25 cellular contexts compared by ENCODE assay signal in genomic region chr11:77253690-77254089, GRCh38. TPM values are rescaled to one million over a fixed set of nuclear protein-coding genes. Genes with fewer than 3 reads are reported as not detected.
DNase-seq lines count a peak whose midpoint lies in the region; ATAC-seq, FAIRE-seq and TF ChIP-seq lines count a peak whose summit lies in the region.
"Had no signal": no experiment of that assay in that cellular context is flagged by ENCODE, and none has a peak within 500 bp of the region (broad histone marks: within the 10 kb centered on the region; RNA-seq: fewer than 3 reads in every experiment).

No MANE protein-coding gene starts in this region.

- no peak overlapping the region for H4K5ac ChIP-seq in H1 (ENCODE audit: insufficient read length, low read depth, low read length)

- H2BK120ac ChIP-seq in H1 (replicated peaks; ENCODE audit: low read depth, low read length) = no peak overlapping the region

- no peak overlapping the region for H4K91ac ChIP-seq in H1 (replicated peaks; ENCODE audit: insufficient read length, low read length)

- H4K20me1 ChIP-seq in H1 (replicated peaks in 1 of 2; ENCODE audit: control insufficient read depth in 1 of 2, insufficient read depth in 2 of 2, low read length in 2 of 2) (peaks cover 0 to 1% of the 10 kb centered on the region in 2 experiments), HepG2 (ENCODE audit: insufficient read depth, low read length) (no peaks in the 10 kb centered on the region)
- H4K20me1 ChIP-seq: BLaER1 treated with 17β-estradiol and CSF1 and Interleukin-3, amounts not matched to agents 10 nM and 100 nM had no signal

- no peaks in the 10 kb centered on the region for H3K79me1 ChIP-seq in H1 (ENCODE audit: low read depth, low read length)

- no peak for ATAC-seq in HepG2
- ATAC-seq: A549 had no signal

- POLR2A ChIA-PET in H1 (lab: Charles Lee; ENCODE audit: partially characterized antibody) = no interaction called here
- POLR2A ChIA-PET in HepG2 (lab: Yijun Ruan, JAX) = no interaction called here

- H3K4me1 ChIP-seq in H1 (replicated peaks in 1 of 4; ENCODE audit: control insufficient read depth in 3 of 4, insufficient read depth in 4 of 4, low read length in 3 of 4) (no peaks in the 10 kb centered on the region), HepG2 (ENCODE audit: insufficient read depth, low read length) (peaks cover 30% of the 10 kb centered on the region)
- H3K4me1 ChIP-seq: A549; BE2C; BLaER1 treated with 17β-estradiol and CSF1 and Interleukin-3, amounts not matched to agents 10 nM and 100 nM had no signal

- no peak overlapping the region for H3K4me2 ChIP-seq in H1 (ENCODE audit: insufficient read depth in 1 of 2, low read depth in 2 of 2, low read length in 2 of 2)
- peak overlapping the region; percentile 67 for H3K4me2 ChIP-seq in HepG2 (ENCODE audit: low read depth, low read length)
- H3K4me2 ChIP-seq: A549; BLaER1 treated with 17β-estradiol and CSF1 and Interleukin-3, amounts not matched to agents 10 nM and 100 nM had no signal

- no peak overlapping the region for H3K4ac ChIP-seq in H1 (replicated peaks; ENCODE audit: insufficient read length, low read depth, low read length)

- no peak overlapping the region for H3K14ac ChIP-seq in H1 (ENCODE audit: insufficient read length)

- no peak overlapping the region for H2BK12ac ChIP-seq in H1 (ENCODE audit: low read depth, low read length)

- no peak overlapping the region for H2BK5ac ChIP-seq in H1 (ENCODE audit: low read depth, low read length)

- peaks cover 23% of the 10 kb centered on the region for H3K9me3 Mint-ChIP-seq in mesothelial cell of epicardium

- H3K27me3 ChIP-seq in H1 (replicated peaks in 1 of 4; ENCODE audit: control insufficient read depth in 3 of 4, extremely low read depth in 1 of 4, insufficient read depth in 3 of 4, low read length in 3 of 4) (no peaks in the 10 kb centered on the region), HepG2 (ENCODE audit: control insufficient read depth in 1 of 2, insufficient read depth in 2 of 2, low read length in 2 of 2) (no peaks in the 10 kb centered on the region), WERI-Rb-1 (ENCODE audit: insufficient read depth, low read depth, severe bottlenecking) (no peaks in the 10 kb centered on the region)
- H3K27me3 ChIP-seq: BE2C; BLaER1 treated with 17β-estradiol and CSF1 and Interleukin-3, amounts not matched to agents 10 nM and 100 nM had no signal

- H2AFZ ChIP-seq in H1 (ENCODE audit: low read length) (peak overlapping the region; percentile 20; the same call in 1 of the 2 replicates), HepG2 (ENCODE audit: low read length) (no peak overlapping the region)

- no peaks in the 10 kb centered on the region for H3K36me3 ChIP-seq in H1 (ENCODE audit: control insufficient read depth in 2 of 4, insufficient read depth in 4 of 4, low read length in 3 of 4)
- no peaks in the 10 kb centered on the region for H3K36me3 ChIP-seq in HepG2 (replicated peaks in 1 of 2; ENCODE audit: control insufficient read depth in 1 of 2, insufficient read depth in 2 of 2, low read length in 2 of 2)
- H3K36me3 ChIP-seq in WERI-Rb-1 = no peaks in the 10 kb centered on the region
- H3K36me3 ChIP-seq: BE2C; BLaER1 treated with 17β-estradiol and CSF1 and Interleukin-3, amounts not matched to agents 10 nM and 100 nM had no signal

- H3K4me1 Mint-ChIP-seq in mesothelial cell of epicardium = no peaks in the 10 kb centered on the region
- H3K4me1 Mint-ChIP-seq: CD4-positive, alpha-beta memory T cell had no signal

- TF ChIP-seq POLR2A in H1 (IDR thresholded peaks at IDR 0.05; ENCODE audit: control extremely low read depth in 1 of 2, low read depth in 2 of 2, low read length in 2 of 2) (no peak), HepG2 (IDR thresholded peaks at IDR 0.05; ENCODE audit: insufficient read depth in 1 of 2, low read depth in 2 of 2, low read length in 2 of 2) (no peak)

- H2BK15ac ChIP-seq in H1 (ENCODE audit: low read length) = 0 out of 2 replicates have a peak overlapping the region, but pooled peaks have one; percentile 61

- DNase-seq in H1 (ENCODE audit: low read depth in 1 of 2, low spot score in 2 of 2) (no peak), HepG2 (ENCODE audit: low spot score) (no peak), urothelium cell line (ENCODE audit: low spot score) (no peak), WERI-Rb-1 (no peak), mesothelial cell of epicardium (ENCODE audit: low spot score in 2 of 2, unreplicated experiment in 2 of 2) (no peak), superior temporal gyrus (ENCODE audit: extremely low spot score) (no peak)
- DNase-seq: 8988T; ACHN; AML-193; BE2C; Calu3; CD4-positive, alpha-beta memory T cell; COR-L47; DMS79 treated with DMSO at 0.1 percent for 48 hours; GF-D8; GOT3; H7; HCEC 1CT had no signal

- no peaks in the 10 kb centered on the region for H3K9me3 ChIP-seq in H1 (ENCODE audit: insufficient read depth in 2 of 2, low read depth in 1 of 2, low read length in 1 of 2)
- H3K9me3 ChIP-seq in HepG2 (ENCODE audit: low read length) = 0 out of 2 replicates have a peak, but pooled peaks cover 8% of the 10 kb centered on the region
- H3K9me3 ChIP-seq in WERI-Rb-1 (ENCODE audit: severe bottlenecking) = peaks cover 3% of the 10 kb centered on the region
- H3K9me3 ChIP-seq: A549, BE2C had no signal

- no TSS peak for BruUV-seq in HepG2 (replicated peaks; lab: Mats Ljungman, UMichigan)

- no peak overlapping the region for H2BK20ac ChIP-seq in H1 (ENCODE audit: low read length)

- no peak overlapping the region for H3K4me3 ChIP-seq in H1 (ENCODE audit: extremely low read depth in 1 of 4, insufficient read depth in 2 of 4, low read depth in 3 of 4, low read length in 4 of 4)
- H3K4me3 ChIP-seq in HepG2 (replicated peaks in 1 of 3; ENCODE audit: insufficient read depth in 1 of 3, low read depth in 2 of 3, low read length in 3 of 3) = 0 out of 6 replicates have a peak overlapping the region, but pooled peaks of 1 of the 3 experiments have one; percentile 25
- H3K4me3 ChIP-seq in WERI-Rb-1 (ENCODE audit: low read depth, low read length) = no peak overlapping the region
- H3K4me3 ChIP-seq: A549; BLaER1 treated with 17β-estradiol and CSF1 and Interleukin-3, amounts not matched to agents 10 nM and 100 nM had no signal

- H3K18ac ChIP-seq in H1 (ENCODE audit: extremely low read depth, low read length) = no peak overlapping the region

- no peak overlapping the region for H4K8ac ChIP-seq in H1 (ENCODE audit: extremely low read depth, insufficient read depth, low read length)

- H3K27ac Mint-ChIP-seq in mesothelial cell of epicardium = no peak overlapping the region
- H3K27ac Mint-ChIP-seq: CD4-positive, alpha-beta memory T cell had no signal

- TF ChIP-seq RAD21 in H1 (IDR thresholded peaks at IDR 0.05 in 1 of 2, conservative IDR thresholded peaks at IDR 0.05 in 1 of 2; ENCODE audit: low read depth in 2 of 2, low read length in 2 of 2) = no peak
- no peak for TF ChIP-seq RAD21 in HepG2 (CRISPR knock-in tag; IDR thresholded peaks at IDR 0.05)

- peaks cover 2% of the 10 kb centered on the region; the same call in 1 of the 2 replicates for H3K23me2 ChIP-seq in H1 (ENCODE audit: low read depth, low read length)

- H3K27me3 Mint-ChIP-seq in mesothelial cell of epicardium (ENCODE audit: low read depth) = no peaks in the 10 kb centered on the region

- H3K27ac ChIP-seq in C4-2B (peak overlapping the region; percentile 18; the same call in 1 of the 2 replicates), H1 (ENCODE audit: low read depth, low read length) (no peak overlapping the region), HepG2 (ENCODE audit: extremely low read length, insufficient read depth, low read length) (no peak overlapping the region), WERI-Rb-1 (no peak overlapping the region)
- H3K27ac ChIP-seq: A549; BLaER1 treated with 17β-estradiol and CSF1 and Interleukin-3, amounts not matched to agents 10 nM and 100 nM had no signal

- intact Hi-C loops in HepG2 (cut with micrococcal nuclease; ENCODE audit: unreplicated experiment) = no loop called here

- TF ChIP-seq CTCF in C4-2B (conservative IDR thresholded peaks at IDR 0.05) = no peak
- no peak for TF ChIP-seq CTCF in H1 (IDR thresholded peaks at IDR 0.05; ENCODE audit: control extremely low read depth in 1 of 3, insufficient read depth in 1 of 3, low read depth in 1 of 3, low read length in 3 of 3)
- TF ChIP-seq CTCF in HepG2 (CRISPR knock-in tag; IDR thresholded peaks at IDR 0.05) = no peak
- no peak for TF ChIP-seq CTCF in WERI-Rb-1 (IDR thresholded peaks at IDR 0.05; ENCODE audit: low read depth, low read length)
- no peak for TF ChIP-seq CTCF in mesothelial cell of epicardium (IDR thresholded peaks at IDR 0.05; ENCODE audit: unreplicated experiment)

- H3K79me2 ChIP-seq in H1 (ENCODE audit: control insufficient read depth in 1 of 2, insufficient read depth in 2 of 2, low read length in 2 of 2) (no peaks in the 10 kb centered on the region), HepG2 (ENCODE audit: insufficient read depth, low read length) (no peaks in the 10 kb centered on the region)

- no peak overlapping the region for H2AK5ac ChIP-seq in H1 (ENCODE audit: low read depth, low read length)

- in situ Hi-C loops in HepG2 (cut with HindIII; ENCODE audit: extremely low pct_ligation_motif_present, low pct_unique_long_range_greater_than_20kb) = no loop called here

- CTCF ChIA-PET in H1 (lab: Charles Lee; ENCODE audit: partially characterized antibody) (interaction anchor here (0.9 to 1.4 kb wide), 3 partner anchors 29 to 66 kb away, joined by 3 read pairs; no protein-coding TSS in a partner anchor), HepG2 (lab: Yijun Ruan, JAX; ENCODE audit: low intra/inter-chr PET ratio, low total read pairs) (no interaction called here)

- H3K56ac ChIP-seq in H1 (replicated peaks; ENCODE audit: insufficient read length, low read depth, low read length) = no peak overlapping the region

- TF ChIP-seq EP300 in H1 (IDR thresholded peaks at IDR 0.05; ENCODE audit: borderline replicate concordance in 1 of 2, low read depth in 2 of 2, low read length in 2 of 2) (no peak), HepG2 (IDR thresholded peaks at IDR 0.05; ENCODE audit: low read depth in 2 of 2, low read length in 2 of 2) (no peak), HepG2 (CRISPR knock-in tag; IDR thresholded peaks at IDR 0.05; ENCODE audit: borderline replicate concordance) (no peak)

- 82% methylated on average over 1 of the region's 1 CpG; no CpG with 5 or more reads in 1 of the 2 experiments for WGBS in H1 (ENCODE audit: extremely low coverage in 1 of 2, insufficient coverage in 1 of 2, insufficient read length in 1 of 2, insufficient replicate concordance in 2 of 2, low coverage in 1 of 2, low lambda C conversion rate in 2 of 2, missing lambda C conversion rate in 1 of 2), 2 experiments
- 29% methylated on average over 1 of the region's 1 CpG for WGBS in HepG2 (ENCODE audit: low lambda C conversion rate)

- H3K4me3 Mint-ChIP-seq in mesothelial cell of epicardium = no peak overlapping the region
- H3K4me3 Mint-ChIP-seq: CD4-positive, alpha-beta memory T cell had no signal

- no peak overlapping the region for H3K9ac ChIP-seq in H1 (replicated peaks in 1 of 4; ENCODE audit: extremely low read depth in 1 of 4, low read depth in 3 of 4, low read length in 3 of 4)
- H3K9ac ChIP-seq in HepG2 (ENCODE audit: insufficient read depth, low read depth, low read length) = no peak overlapping the region
- H3K9ac ChIP-seq: BLaER1 treated with 17β-estradiol and CSF1 and Interleukin-3, amounts not matched to agents 10 nM and 100 nM had no signal

- H3K23ac ChIP-seq in H1 (ENCODE audit: insufficient read length) = no peak overlapping the region

- FAIRE-seq in H1 (lab: Jason Lieb, UNC) = no peak
- no peak for FAIRE-seq in HepG2 (lab: Jason Lieb, UNC)
- peak; percentile 40 for FAIRE-seq in urothelium cell line (lab: Jason Lieb, UNC)
- FAIRE-seq: A549, GM12891, GM18507 had no signal

- no peaks in the 10 kb centered on the region for H3K36me3 Mint-ChIP-seq in mesothelial cell of epicardium

RNA-seq across cellular contexts. Expression of gene GDPD4, which starts 47.8 kb away (rescaled TPM):
- total RNA-seq in H1 (2021; fragmentation: NEBNext Ultra II Directional; extraction: Animal tissue kit (Norgen Biotek cat#: 25700)) = not detected in 2 replicates
- polyA plus RNA-seq in H1 (2011; rRNA removed) = not detected in 2 replicates
- not detected for polyA plus RNA-seq in H1 (2011; cell fraction: cytosol; rRNA removed)
- not detected for polyA plus RNA-seq in H1 (2011; cell fraction: nucleus; rRNA removed)
- polyA plus RNA-seq in H1 (2012, experiment 1 of 2) = 0.35 to 0.41 TPM in 2 of 4 replicates, not detected in the others
- not detected for polyA plus RNA-seq in H1 (2012, experiment 2 of 2)
- 0.08 TPM for polyA plus RNA-seq in H1 (2013, experiment 1 of 2)
- polyA plus RNA-seq in H1 (2013, experiment 2 of 2) = 0.22 TPM
- polyA minus RNA-seq in H1 (2011; rRNA and poly(A)+ RNA removed) = 0.35 TPM in 1 of 2 replicates, not detected in the other
- not detected for polyA minus RNA-seq in H1 (2011; cell fraction: cytosol; rRNA and poly(A)+ RNA removed)
- polyA minus RNA-seq in H1 (2011; cell fraction: nucleus; rRNA and poly(A)+ RNA removed) = not detected
- total RNA-seq in HepG2 (2016; rRNA removed; fragmentation: Illumina TruSeq; extraction: Trizol) = not detected in 2 replicates
- total RNA-seq in HepG2 (2016; cell fraction: cytosol; rRNA removed; fragmentation: Illumina TruSeq; extraction: Trizol; ENCODE audit: low read depth) = not detected in 2 replicates
- total RNA-seq in HepG2 (2016; cell fraction: insoluble cytoplasmic fraction; rRNA removed; fragmentation: Illumina TruSeq; extraction: Trizol) = not detected in 2 replicates
- total RNA-seq in HepG2 (2016; cell fraction: membrane; rRNA removed; fragmentation: Illumina TruSeq; extraction: Trizol) = not detected in 2 replicates
- total RNA-seq in HepG2 (2016; cell fraction: nucleus; rRNA removed; fragmentation: Illumina TruSeq; extraction: Trizol) = not detected in 2 replicates
- polyA plus RNA-seq in HepG2 (2011; rRNA removed) = not detected in 2 replicates
- not detected in 2 replicates for polyA plus RNA-seq in HepG2 (2011; cell fraction: cytosol; rRNA removed)
- polyA plus RNA-seq in HepG2 (2011; cell fraction: nucleus; rRNA removed) = not detected in 2 replicates
- 0.12 TPM in 1 of 2 replicates, not detected in the other for polyA plus RNA-seq in HepG2 (2012)
- polyA plus RNA-seq in HepG2 (2016; cell fraction: cytosol; fragmentation: Illumina TruSeq; extraction: Trizol; ENCODE audit: low read depth) = not detected in 2 replicates
- polyA plus RNA-seq in HepG2 (2016; cell fraction: insoluble cytoplasmic fraction; fragmentation: Illumina TruSeq; extraction: Trizol; ENCODE audit: low read depth) = not detected in 2 replicates
- not detected in 2 replicates for polyA plus RNA-seq in HepG2 (2016; cell fraction: membrane; fragmentation: Illumina TruSeq; extraction: Trizol; ENCODE audit: low read depth)
- polyA plus RNA-seq in HepG2 (2016; cell fraction: nucleus; fragmentation: Illumina TruSeq; extraction: Trizol; ENCODE audit: insufficient read depth, low read depth) = not detected in 2 replicates
- not detected in 2 replicates for polyA minus RNA-seq in HepG2 (2011; rRNA and poly(A)+ RNA removed; ENCODE audit: low replicate concordance)
- polyA minus RNA-seq in HepG2 (2011; cell fraction: cytosol; rRNA and poly(A)+ RNA removed) = not detected in 2 replicates
- polyA minus RNA-seq in HepG2 (2011; cell fraction: nucleus; rRNA and poly(A)+ RNA removed) = not detected in 2 replicates
- total RNA-seq in mesothelial cell of epicardium = not detected in 3 replicates
- total RNA-seq: Calu3; CD4-positive, alpha-beta memory T cell; Daoy; G401; H7 had no signal
- polyA plus RNA-seq: A549; CD4-positive, alpha-beta memory T cell had no signal
